ENCODE assay signal across 8 cellular contexts in the genomic region with DNA sequence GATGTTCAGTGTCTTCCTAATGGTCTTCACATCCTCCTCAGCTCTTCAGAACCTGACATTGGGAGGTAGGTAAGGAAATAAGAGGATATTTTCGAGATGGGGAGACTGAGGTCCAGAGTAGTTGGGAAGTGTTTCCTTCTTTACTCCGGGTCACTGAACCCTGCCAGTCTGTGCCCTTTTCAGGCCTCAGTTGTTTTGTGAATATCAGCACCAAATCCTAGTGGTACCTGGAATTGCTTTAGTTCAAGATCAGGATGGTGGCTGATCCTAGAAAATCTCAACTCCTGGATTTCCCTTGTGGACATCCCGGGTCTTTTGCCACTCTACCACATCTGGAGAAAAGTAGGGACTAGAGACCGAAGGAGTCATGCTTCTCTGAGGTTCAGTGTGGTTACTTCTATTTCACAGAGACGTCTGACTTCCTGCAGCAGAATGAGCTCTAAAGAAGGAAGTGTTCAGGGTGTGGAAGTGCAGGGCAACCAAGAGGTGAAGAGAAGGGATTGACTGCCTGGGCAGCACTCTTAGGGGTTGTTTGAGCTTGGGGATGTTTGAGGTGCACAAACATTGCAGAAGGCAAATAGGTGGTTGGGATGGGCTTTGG. TPM values are rescaled to one million over a fixed set of nuclear protein-coding genes. Genes with fewer than 3 reads are reported as not detected.
DNase-seq lines count a peak whose midpoint lies in the region; ATAC-seq, FAIRE-seq and TF ChIP-seq lines count a peak whose summit lies in the region.

No MANE protein-coding gene starts in this region.

- H3K4me3 ChIP-seq in OCI-LY3 (ENCODE audit: low read length): peak overlapping the region; percentile 84

- peaks cover 45% of the 10 kb centered on the region for H3K4me1 ChIP-seq in OCI-LY3 (ENCODE audit: low read length)

- ATAC-seq in activated naive CD8-positive, alpha-beta T cell treated with anti-CD3 and anti-CD28 coated beads, Interleukin-2, amount 50 U/mL, for 24 hours: peak; percentile 12
- ATAC-seq in GM18861 (IDR thresholded peaks at IDR 0.05; ENCODE audit: unreplicated experiment) (no peak), GM21786 (IDR thresholded peaks at IDR 0.05; ENCODE audit: unreplicated experiment) (no peak)

- no peak for DNase-seq in GM12891 (ENCODE audit: insufficient read length, low spot score)
- DNase-seq in activated naive CD8-positive, alpha-beta T cell treated with anti-CD3 and anti-CD28 coated beads, Interleukin-2, amount 50 U/mL, for 24 hours: peak; percentile 13
- DNase-seq in immature natural killer cell: peak; percentile 62 to 64 (median 63)
- DNase-seq in stimulated activated naive CD4-positive, alpha-beta T cell treated with Interleukin-2 at 50 U/mL for 16 hours (lab: John Stamatoyannopoulos, UW): peak; percentile 5
- DNase-seq in COLO829 (ENCODE audit: low spot score): no peak

- H3K9ac ChIP-seq in OCI-LY3 (ENCODE audit: low read length): peak overlapping the region; percentile 95

- peak; percentile 40 for FAIRE-seq in GM12891 (lab: Jason Lieb, UNC)

- TF ChIP-seq CTCF in OCI-LY3 (IDR thresholded peaks at IDR 0.05; ENCODE audit: low read depth, low read length): no peak

- H3K36me3 ChIP-seq in OCI-LY3 (replicated peaks; ENCODE audit: low read depth, low read length): peaks cover 31% of the 10 kb centered on the region

- peak overlapping the region; percentile 96 for H3K27ac Mint-ChIP-seq in activated naive CD8-positive, alpha-beta T cell treated with anti-CD3 and anti-CD28 coated beads, Interleukin-2, amount 50 U/mL, for 24 hours
- H3K27ac Mint-ChIP-seq in immature natural killer cell: peak overlapping the region; percentile 94 to 98 (median 96)

- H3K9me3 ChIP-seq in OCI-LY3 (ENCODE audit: insufficient read depth, low read length): no peaks in the 10 kb centered on the region

- peaks cover 44% of the 10 kb centered on the region for H3K36me3 Mint-ChIP-seq in activated naive CD8-positive, alpha-beta T cell treated with anti-CD3 and anti-CD28 coated beads, Interleukin-2, amount 50 U/mL, for 24 hours (ENCODE audit: low read depth)
- H3K36me3 Mint-ChIP-seq in immature natural killer cell: peaks cover 5 to 8% (median 6%) of the 10 kb centered on the region in 3 donors

- no peaks in the 10 kb centered on the region for H3K27me3 Mint-ChIP-seq in activated naive CD8-positive, alpha-beta T cell treated with anti-CD3 and anti-CD28 coated beads, Interleukin-2, amount 50 U/mL, for 24 hours
- peaks cover 13 to 23% (median 14%) of the 10 kb centered on the region in 3 donors for H3K27me3 Mint-ChIP-seq in immature natural killer cell (ENCODE audit: low read depth in 3 of 3)

- no peak for TF ChIP-seq POLR2A in GM12891 (IDR thresholded peaks at IDR 0.05; ENCODE audit: low read depth, low read length)

- H3K9me3 Mint-ChIP-seq in activated naive CD8-positive, alpha-beta T cell treated with anti-CD3 and anti-CD28 coated beads, Interleukin-2, amount 50 U/mL, for 24 hours: no peaks in the 10 kb centered on the region
- H3K9me3 Mint-ChIP-seq in immature natural killer cell: no peaks in the 10 kb centered on the region

- peak overlapping the region; percentile 92 for H3K27ac ChIP-seq in OCI-LY3 (ENCODE audit: low read length)

- H3K4me3 Mint-ChIP-seq in activated naive CD8-positive, alpha-beta T cell treated with anti-CD3 and anti-CD28 coated beads, Interleukin-2, amount 50 U/mL, for 24 hours: peak overlapping the region; percentile 96
- H3K4me3 Mint-ChIP-seq in immature natural killer cell: peak overlapping the region; percentile 93 to 99 (median 96)

- H4K20me1 ChIP-seq in OCI-LY3 (ENCODE audit: insufficient read depth, low read length): no peaks in the 10 kb centered on the region

- no peaks in the 10 kb centered on the region for H3K27me3 ChIP-seq in OCI-LY3 (ENCODE audit: low read depth, low read length)

- H2AFZ ChIP-seq in OCI-LY3 (ENCODE audit: low read depth, low read length): no peak overlapping the region

- peaks cover 70% of the 10 kb centered on the region for H3K79me2 ChIP-seq in OCI-LY3 (ENCODE audit: low read length)

- peak overlapping the region; percentile 92 for H3K4me2 ChIP-seq in OCI-LY3 (ENCODE audit: low read length)

- H3K4me1 Mint-ChIP-seq in activated naive CD8-positive, alpha-beta T cell treated with anti-CD3 and anti-CD28 coated beads, Interleukin-2, amount 50 U/mL, for 24 hours: peaks cover 72% of the 10 kb centered on the region
- H3K4me1 Mint-ChIP-seq in immature natural killer cell: peaks cover 55 to 65% of the 10 kb centered on the region in 2 donors

TF ChIP-seq in GM12891, 5 proteins besides CTCF, POLR2A, EP300 and RAD21:
- TF ChIP-seq TAF1 (IDR thresholded peaks at IDR 0.05; ENCODE audit: low read depth, low read length) (no peak), SPI1 (IDR thresholded peaks at IDR 0.05; ENCODE audit: low read depth, low read length) (peak; percentile 83), PAX5 (IDR thresholded peaks at IDR 0.05; ENCODE audit: insufficient read depth, low read length, severe bottlenecking) (no peak), POLR2AphosphoS5 (IDR thresholded peaks at IDR 0.05; ENCODE audit: low read depth, low read length) (no peak)

RNA-seq across cellular contexts. Expression of a gene that starts 1.0 kb away (rescaled TPM):
- polyA plus RNA-seq in GM12891 (2012; ENCODE audit: low read depth, missing spikeins): 27.8 TPM
- 100 to 1,000 TPM; 122 to 256 (median 133) TPM for polyA plus RNA-seq in immature natural killer cell

RNA-seq across cellular contexts. Expression of a gene that starts 7.1 kb away (rescaled TPM):
- 26.6 TPM for polyA plus RNA-seq in GM12891 (2012; ENCODE audit: low read depth, missing spikeins)
- 10 to 100 TPM; 13.4 to 30.0 (median 24.8) TPM for polyA plus RNA-seq in immature natural killer cell

RNA-seq across cellular contexts. Expression of a gene that starts 57.4 kb away (rescaled TPM):
- 38.3 TPM for polyA plus RNA-seq in GM12891 (2012; ENCODE audit: low read depth, missing spikeins)
- under 1 TPM in 1 of 3 donors, not detected in 2; 0.99 TPM for polyA plus RNA-seq in immature natural killer cell

Comparison
In these comparisons a context has a peak if more than half of its experiments do, and no peak if none do; other contexts are left out.
1. DNase-seq: peak in activated naive CD8-positive, alpha-beta T cell treated with anti-CD3 and anti-CD28 coated beads, Interleukin-2, amount 50 U/mL, for 24 hours (single experiment), immature natural killer cell (3 of 3) and stimulated activated naive CD4-positive, alpha-beta T cell treated with Interleukin-2 at 50 U/mL for 16 hours (single experiment); none in GM12891 (single experiment) and COLO829 (single experiment).